Comparison of ENCODE assay signal across 12 cellular contexts in the genomic region with DNA sequence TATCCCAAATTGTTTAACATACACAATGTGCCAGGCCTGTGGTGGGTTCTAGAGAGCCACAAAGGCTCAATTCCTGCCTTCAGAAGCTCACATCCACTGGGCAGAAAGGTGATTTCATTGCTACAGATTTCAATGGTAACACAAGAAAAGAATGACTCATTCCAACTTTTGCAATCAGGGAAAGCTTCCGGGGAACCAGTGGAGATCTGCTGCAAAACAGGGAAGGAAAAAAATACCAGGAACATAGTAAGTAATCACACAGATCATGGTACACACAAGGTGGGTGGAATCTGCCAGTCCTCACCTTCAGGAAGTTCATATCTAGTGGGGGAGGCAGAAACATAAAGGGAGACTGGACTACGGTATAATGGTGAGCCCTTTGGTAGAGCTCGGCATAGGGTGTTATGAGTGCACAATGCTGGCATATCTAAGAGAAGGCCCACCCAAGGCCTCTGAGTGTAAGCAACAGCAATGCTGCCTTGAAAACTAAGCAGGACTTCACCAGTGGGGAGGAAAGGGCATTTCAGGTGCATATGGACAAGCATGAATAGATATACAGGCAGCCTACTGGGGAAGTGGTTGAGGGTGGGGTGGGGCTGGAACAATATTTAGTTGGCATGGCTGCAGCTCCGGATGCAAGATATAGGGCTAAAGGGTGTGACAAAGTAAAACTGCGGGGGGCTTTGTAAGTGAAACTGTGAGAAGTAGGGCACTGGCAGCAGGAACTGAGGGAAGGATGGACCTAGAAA. TPM values are rescaled to one million over a fixed set of nuclear protein-coding genes. Genes with fewer than 3 reads are reported as not detected.
DNase-seq lines count a peak whose midpoint lies in the region; ATAC-seq, FAIRE-seq and TF ChIP-seq lines count a peak whose summit lies in the region.
"Had no signal": no experiment of that assay in that cellular context is flagged by ENCODE, and none has a peak within 500 bp of the region (broad histone marks: within the 10 kb centered on the region; RNA-seq: fewer than 3 reads in every experiment).

No MANE protein-coding gene starts in this region.

- no peaks in the 10 kb centered on the region for H3K9me3 Mint-ChIP-seq in memory B cell

- TF ChIP-seq POLR2A in K562 (conservative IDR thresholded peaks at IDR 0.05), result no peak

- peaks cover 22% of the 10 kb centered on the region for H3K4me1 Mint-ChIP-seq in memory B cell

- H3K27me3 ChIP-seq in K562 (ENCODE audit: control insufficient read depth in 2 of 2, insufficient read depth in 2 of 2, low read length in 2 of 2), result no peaks in the 10 kb centered on the region
- H3K27me3 ChIP-seq: vagina had no signal

- no peak overlapping the region for H3K4me2 ChIP-seq in K562 (ENCODE audit: insufficient read depth, low read length)

- H3K4me3 ChIP-seq in K562, result no peak overlapping the region
- H3K4me3 ChIP-seq: SK-N-MC, vagina had no signal

- H3K4me3 Mint-ChIP-seq in memory B cell, result peak overlapping the region; percentile 67

- peak; percentile 77 for DNase-seq in CD1c-positive myeloid dendritic cell (ENCODE audit: extremely low spot score)
- DNase-seq in MV-4-11 (lab: John Stamatoyannopoulos, UW), result peak; percentile 25
- DNase-seq in K562 (ENCODE audit: extremely low read depth in 1 of 4, low spot score in 3 of 4), result no peak
- peak in 1 of 2 donors; percentile 32 for DNase-seq in memory B cell (ENCODE audit: low spot score in 2 of 2)
- no peak for DNase-seq in stimulated activated CD4-positive, alpha-beta T cell treated with anti-CD3 and anti-CD28 coated beads, Interleukin-1b, Interleukin-23, amount 100 ng/mL, for 48 hours
- no peak for DNase-seq in omental fat pad (ENCODE audit: low spot score)
- DNase-seq in NCI-H128 (lab: John Stamatoyannopoulos, UW; ENCODE audit: unreplicated experiment), result no peak
- DNase-seq: NCI-H1694 treated with DMSO at 0.1 percent for 48 hours had no signal

- CTCF ChIA-PET in K562 (lab: Yijun Ruan, JAX; ENCODE audit: low intra/inter-chr PET ratio), result no interaction called here

- peak overlapping the region; percentile 91 for H3K27ac Mint-ChIP-seq in memory B cell

- intact Hi-C loops in K562 (cut with micrococcal nuclease), result no loop called here

- 0 out of 5 replicates have a peak, but pooled peaks cover 0 to 2% of the 10 kb centered on the region in 2 experiments for H3K4me1 ChIP-seq in K562 (replicated peaks in 1 of 2; ENCODE audit: control insufficient read depth in 2 of 2, insufficient read depth in 2 of 2, low read length in 2 of 2)
- H3K4me1 ChIP-seq: vagina had no signal

- no peaks in the 10 kb centered on the region for H3K36me3 Mint-ChIP-seq in memory B cell

- H2AFZ ChIP-seq in K562 (ENCODE audit: low read depth, low read length), result no peak overlapping the region

- no peaks in the 10 kb centered on the region for H4K20me1 ChIP-seq in K562 (replicated peaks; ENCODE audit: control insufficient read depth, insufficient read depth, low read length)

- POLR2A ChIA-PET in K562 (lab: Yijun Ruan, JAX), result no interaction called here

- 7% methylated on average over 5 of the region's 5 CpGs for WGBS in K562 (ENCODE audit: insufficient coverage, low coverage, missing lambda C conversion rate)

- in situ Hi-C loops in K562 (cut with MboI), result no loop called here

- TF ChIP-seq CTCF in K562 (IDR thresholded peaks at IDR 0.05 in 2 of 3, conservative IDR thresholded peaks at IDR 0.05 in 1 of 3; ENCODE audit: insufficient read depth in 2 of 3, low read depth in 1 of 3, low read length in 3 of 3) (no peak), omental fat pad (IDR thresholded peaks at IDR 0.05) (no peak)

- H3K9me3 ChIP-seq in K562 (replicated peaks; ENCODE audit: control insufficient read depth, insufficient read depth, low read depth, low read length), result no peaks in the 10 kb centered on the region
- H3K9me3 ChIP-seq: vagina had no signal

- ATAC-seq in K562 (no peak), memory B cell (ENCODE audit: low read depth) (peak; percentile 90), HG02759 (IDR thresholded peaks at IDR 0.05; ENCODE audit: unreplicated experiment) (no peak), omental fat pad (ENCODE audit: low FRiP score) (no peak)

- no peaks in the 10 kb centered on the region for H3K9me1 ChIP-seq in K562 (ENCODE audit: control insufficient read depth, insufficient read depth, low read length)

- H3K9ac ChIP-seq in K562 (ENCODE audit: insufficient read depth in 1 of 2, low read depth in 2 of 2, low read length in 2 of 2), result no peak overlapping the region

- no peak overlapping the region for H3K27ac ChIP-seq in K562 (ENCODE audit: extremely low read depth, low read depth, low read length)
- H3K27ac ChIP-seq: SK-N-MC, vagina had no signal

- no peak for TF ChIP-seq EP300 in K562 (IDR thresholded peaks at IDR 0.05; ENCODE audit: low read length)

- FAIRE-seq in K562 (lab: Jason Lieb, UNC), result no peak
- FAIRE-seq: islet of Langerhans had no signal

- H3K79me2 ChIP-seq in K562 (ENCODE audit: control insufficient read depth, insufficient read depth, low read length), result no peaks in the 10 kb centered on the region

- TF ChIP-seq RAD21 in K562 (CRISPR knock-in tag; conservative IDR thresholded peaks at IDR 0.05 in 1 of 2, IDR thresholded peaks at IDR 0.05 in 1 of 2), result no peak

- H3K27me3 Mint-ChIP-seq in memory B cell, result no peaks in the 10 kb centered on the region

- H3K36me3 ChIP-seq in K562 (ENCODE audit: control insufficient read depth, insufficient read depth, low read length), result no peaks in the 10 kb centered on the region
- H3K36me3 ChIP-seq: vagina had no signal

- no TSS peak for BruUV-seq in K562 (replicated peaks; lab: Mats Ljungman, UMichigan)

TF ChIP-seq in K562, 482 proteins besides CTCF, POLR2A, EP300 and RAD21 (continues in another document):
- TF ChIP-seq ASH1L (IDR thresholded peaks at IDR 0.05; ENCODE audit: borderline replicate concordance, low read depth, partially characterized antibody) (no peak), OTX1 (CRISPR knock-in tag; IDR thresholded peaks at IDR 0.05) (no peak), NFATC3 (IDR thresholded peaks at IDR 0.05) (no peak), NFYB (IDR thresholded peaks at IDR 0.05; ENCODE audit: extremely low read depth, insufficient read length) (no peak), SLC30A9 (CRISPR knock-in tag; IDR thresholded peaks at IDR 0.05) (no peak), HNRNPH1 (optimal IDR thresholded peaks at IDR 0.05; ENCODE audit: low read depth, low read length) (no peak), SNIP1 (IDR thresholded peaks at IDR 0.05; ENCODE audit: low read depth) (no peak), SMAD1 (IDR thresholded peaks at IDR 0.05; ENCODE audit: low read depth, low read length, partially characterized antibody) (no peak)
- TF ChIP-seq, protein P1, sequence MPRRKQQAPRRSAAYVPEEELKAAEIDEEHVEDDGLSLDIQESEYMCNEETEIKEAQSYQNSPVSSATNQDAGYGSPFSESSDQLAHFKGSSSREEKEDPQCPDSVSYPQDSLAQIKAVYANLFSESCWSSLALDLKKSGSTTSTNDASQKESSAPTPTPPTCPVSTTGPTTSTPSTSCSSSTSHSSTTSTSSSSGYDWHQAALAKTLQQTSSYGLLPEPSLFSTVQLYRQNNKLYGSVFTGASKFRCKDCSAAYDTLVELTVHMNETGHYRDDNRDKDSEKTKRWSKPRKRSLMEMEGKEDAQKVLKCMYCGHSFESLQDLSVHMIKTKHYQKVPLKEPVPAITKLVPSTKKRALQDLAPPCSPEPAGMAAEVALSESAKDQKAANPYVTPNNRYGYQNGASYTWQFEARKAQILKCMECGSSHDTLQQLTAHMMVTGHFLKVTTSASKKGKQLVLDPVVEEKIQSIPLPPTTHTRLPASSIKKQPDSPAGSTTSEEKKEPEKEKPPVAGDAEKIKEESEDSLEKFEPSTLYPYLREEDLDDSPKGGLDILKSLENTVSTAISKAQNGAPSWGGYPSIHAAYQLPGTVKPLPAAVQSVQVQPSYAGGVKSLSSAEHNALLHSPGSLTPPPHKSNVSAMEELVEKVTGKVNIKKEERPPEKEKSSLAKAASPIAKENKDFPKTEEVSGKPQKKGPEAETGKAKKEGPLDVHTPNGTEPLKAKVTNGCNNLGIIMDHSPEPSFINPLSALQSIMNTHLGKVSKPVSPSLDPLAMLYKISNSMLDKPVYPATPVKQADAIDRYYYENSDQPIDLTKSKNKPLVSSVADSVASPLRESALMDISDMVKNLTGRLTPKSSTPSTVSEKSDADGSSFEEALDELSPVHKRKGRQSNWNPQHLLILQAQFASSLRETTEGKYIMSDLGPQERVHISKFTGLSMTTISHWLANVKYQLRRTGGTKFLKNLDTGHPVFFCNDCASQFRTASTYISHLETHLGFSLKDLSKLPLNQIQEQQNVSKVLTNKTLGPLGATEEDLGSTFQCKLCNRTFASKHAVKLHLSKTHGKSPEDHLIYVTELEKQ (CRISPR knock-in tag; IDR thresholded peaks at IDR 0.05), result no peak
- TF ChIP-seq, protein P2, sequence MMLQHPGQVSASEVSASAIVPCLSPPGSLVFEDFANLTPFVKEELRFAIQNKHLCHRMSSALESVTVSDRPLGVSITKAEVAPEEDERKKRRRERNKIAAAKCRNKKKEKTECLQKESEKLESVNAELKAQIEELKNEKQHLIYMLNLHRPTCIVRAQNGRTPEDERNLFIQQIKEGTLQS (IDR thresholded peaks at IDR 0.05), result peak; percentile 31; the same call in 1 of the 2 replicates
- TF ChIP-seq, protein P2 (CRISPR knock-in tag; conservative IDR thresholded peaks at IDR 0.05), result no peak

RNA-seq across cellular contexts. Expression of a gene that starts 24.2 kb away (rescaled TPM):
- not detected in 2 replicates for total RNA-seq in K562 (2011; cell fraction: chromatin; rRNA removed; ENCODE audit: low replicate concordance)
- not detected in 2 replicates for total RNA-seq in K562 (2011; cell fraction: nucleolus; rRNA removed)
- not detected in 2 replicates for total RNA-seq in K562 (2011; cell fraction: nucleoplasm; rRNA removed)
- total RNA-seq in K562 (2014; rRNA removed) (not detected in 2 replicates), K562 (2014; rRNA removed; fragmentation: Illumina TruSeq; extraction: Trizol) (not detected in 2 replicates), K562 (2015; rRNA removed; fragmentation: Illumina TruSeq; extraction: Trizol) (not detected in 2 replicates), K562 (2021) (0.02 TPM in 2 replicates), omental fat pad (10 to 100 TPM in 3 of 4 donors, 1 to 10 TPM in 1; 3.3 to 19.3 (median 14.7) TPM)
- polyA plus RNA-seq in K562 (2011; rRNA removed) (not detected in 2 replicates), K562 (2014; fragmentation: Illumina TruSeq; extraction: Trizol) (not detected in 2 replicates), K562 (2014; fragmentation: Nextera tagmentation; extraction: Ambion mirVana) (not detected), K562 (2014; rRNA removed) (not detected in 2 replicates)
- not detected in 2 replicates for polyA plus RNA-seq in K562 (2011; cell fraction: cytosol; rRNA removed)
- not detected in 2 replicates for polyA plus RNA-seq in K562 (2011; cell fraction: nucleus; rRNA removed)
- 0.01 TPM in 1 of 2 replicates, not detected in the other for polyA plus RNA-seq in K562 (2012)
- polyA minus RNA-seq in K562 (2011; rRNA and poly(A)+ RNA removed), result not detected in 2 replicates
- polyA minus RNA-seq in K562 (2011; cell fraction: cytosol; rRNA and poly(A)+ RNA removed), result not detected in 2 replicates
- not detected in 2 replicates for polyA minus RNA-seq in K562 (2011; cell fraction: nucleus; rRNA and poly(A)+ RNA removed)

Comparison
In these comparisons a context has a peak if more than half of its experiments do, and no peak if none do; other contexts are left out.
1. DNase-seq: peak in CD1c-positive myeloid dendritic cell (single experiment) and MV-4-11 (single experiment); none in K562 (0 of 4), stimulated activated CD4-positive, alpha-beta T cell treated with anti-CD3 and anti-CD28 coated beads, Interleukin-1b, Interleukin-23, amount 100 ng/mL, for 48 hours (single experiment), omental fat pad (single experiment) and NCI-H128 (single experiment).
2. RNA of a gene that starts 24.2 kb away (total RNA-seq): 3.3 to 19.3 TPM in omental fat pad; 0.02 TPM in K562; every median in the first group is over 4 times any median in the second.